In the genomic region with DNA sequence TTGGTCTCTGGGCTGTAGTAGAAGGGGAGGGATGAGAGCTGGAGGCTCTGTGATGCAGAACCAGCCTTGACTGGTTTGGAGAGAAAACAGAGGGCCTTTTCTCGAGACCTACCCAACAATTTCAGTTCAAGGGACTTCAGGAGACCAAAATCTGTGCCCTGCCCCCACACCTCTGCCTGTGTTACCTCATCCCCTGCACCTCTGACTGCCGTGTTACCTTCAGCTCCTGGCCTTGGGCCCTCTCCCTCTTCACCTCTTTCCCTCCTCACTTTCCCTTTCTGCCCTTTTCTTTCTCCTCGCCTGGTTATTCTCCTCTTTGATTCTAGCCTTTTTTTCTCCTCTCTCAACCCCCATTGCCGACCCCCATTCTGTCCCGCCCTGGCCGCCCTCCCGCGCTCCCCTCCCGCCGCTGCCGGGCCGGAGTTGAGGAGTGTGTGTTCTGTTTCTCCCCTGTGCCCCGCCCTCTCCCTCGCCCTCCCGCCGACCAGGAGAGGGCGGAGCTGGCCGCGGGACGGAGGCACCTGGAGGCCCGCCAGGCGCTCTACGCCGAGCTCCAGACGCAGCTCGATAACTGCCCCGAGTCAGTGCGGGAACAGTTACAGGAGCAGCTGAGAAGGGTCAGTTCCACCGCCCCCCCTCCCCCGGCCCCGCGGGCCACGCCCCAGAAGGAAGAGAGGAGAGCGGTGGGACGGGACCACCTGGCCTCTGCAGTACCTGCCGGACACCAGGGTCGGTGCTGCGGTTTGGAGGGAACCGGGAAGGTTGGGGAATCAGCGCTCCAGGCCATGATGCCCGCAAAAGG, we compare ENCODE assay signal across 10 cellular contexts. TPM values are rescaled to one million over a fixed set of nuclear protein-coding genes. Genes with fewer than 3 reads are reported as not detected.
DNase-seq lines count a peak whose midpoint lies in the region; ATAC-seq lines count a peak whose summit lies in the region.
"Had no signal": no experiment of that assay in that cellular context is flagged by ENCODE, and none has a peak within 500 bp of the region (broad histone marks: within the 10 kb centered on the region; RNA-seq: fewer than 3 reads in every experiment).

No MANE protein-coding gene starts in this region.

- H3K4me3 ChIP-seq in GM23248 (no peak overlapping the region), endocrine pancreas (ENCODE audit: control insufficient read depth, insufficient read depth, low read length) (peak overlapping the region; percentile 57), mesenchymal stem cell (ENCODE audit: insufficient read depth in 1 of 2, low read depth in 1 of 2, low read length in 2 of 2) (peak overlapping the region in 1 of 2 experiments; percentile 40)

- in situ Hi-C loops in GM23248 (cut with MboI) (no loop called here), ACHN (cut with HindIII; ENCODE audit: low pct_ligation_motif_present, low pct_unique_long_range_greater_than_20kb, low sequenced_read_pairs) (no loop called here)

- H3K27ac ChIP-seq in GM23248 (peak overlapping the region; percentile 78), mesenchymal stem cell (ENCODE audit: low read length, poor library complexity, severe bottlenecking) (no peak overlapping the region)
- H3K27ac ChIP-seq: KMS-11 had no signal

- H3K79me2 ChIP-seq in GM23248 (ENCODE audit: insufficient read depth) = peaks cover 84% of the 10 kb centered on the region

- DNase-seq in GM23248 (peak; percentile 56), NCI-H69 (lab: John Stamatoyannopoulos, UW) (peak; percentile 92), mesenchymal stem cell (peak; percentile 33), ACHN (no peak), OCI-M2 (lab: John Stamatoyannopoulos, UW; ENCODE audit: unreplicated experiment) (no peak), HCEC 1CT (no peak)

- H3K36me3 ChIP-seq in GM23248 (ENCODE audit: low read depth) (peaks cover 33% of the 10 kb centered on the region), endocrine pancreas (ENCODE audit: control insufficient read depth, insufficient read depth, low read length) (no peaks in the 10 kb centered on the region), mesenchymal stem cell (ENCODE audit: control insufficient read depth in 1 of 2, insufficient read depth in 2 of 2, low read depth in 1 of 2, low read length in 2 of 2) (peaks cover 82 to 94% of the 10 kb centered on the region in 2 experiments)

- H3K14ac ChIP-seq in mesenchymal stem cell (ENCODE audit: low read length in 2 of 2) = no peak overlapping the region

- H3K9me2 ChIP-seq in GM23248 (ENCODE audit: insufficient read depth) = no peaks in the 10 kb centered on the region

- 39 to 41% methylated on average over 25 to 41 of the region's 41 CpGs for WGBS in GM23248 (ENCODE audit: low coverage in 1 of 2, low lambda C conversion rate in 2 of 2, missing lambda C conversion rate in 2 of 2), 2 experiments
- 36% methylated on average over 40 of the region's 41 CpGs for WGBS in mesenchymal stem cell

- peaks cover 47% of the 10 kb centered on the region for H3K79me1 ChIP-seq in mesenchymal stem cell (replicated peaks; ENCODE audit: low read length, poor library complexity, severe bottlenecking)

- no peak overlapping the region for H2AFZ ChIP-seq in GM23248
- no peak overlapping the region for H2AFZ ChIP-seq in mesenchymal stem cell (ENCODE audit: low read depth, low read length)

- no peaks in the 10 kb centered on the region for H4K20me1 ChIP-seq in GM23248 (ENCODE audit: insufficient read depth)

- no peak for ATAC-seq in HG03442 (IDR thresholded peaks at IDR 0.05; ENCODE audit: unreplicated experiment)

- H2BK15ac ChIP-seq in mesenchymal stem cell (ENCODE audit: low read depth, poor library complexity, severe bottlenecking) = no peak overlapping the region

- H2BK120ac ChIP-seq in mesenchymal stem cell (ENCODE audit: low read depth, low read length) = no peak overlapping the region

- H3K27me3 ChIP-seq in GM23248 (replicated peaks; ENCODE audit: insufficient read depth) (no peaks in the 10 kb centered on the region), endocrine pancreas (ENCODE audit: control insufficient read depth, insufficient read depth, low read length) (no peaks in the 10 kb centered on the region), mesenchymal stem cell (ENCODE audit: control insufficient read depth in 1 of 2, insufficient read depth in 1 of 2, low read length in 2 of 2) (no peaks in the 10 kb centered on the region)

- peak overlapping the region; percentile 45 for H4K91ac ChIP-seq in mesenchymal stem cell (ENCODE audit: low read length)

- H3K4me2 ChIP-seq in GM23248 (ENCODE audit: unreplicated experiment) = peak overlapping the region; percentile 43
- H3K4me2 ChIP-seq in mesenchymal stem cell (ENCODE audit: low read length, poor library complexity, severe bottlenecking) = no peak overlapping the region
- H3K4me2 ChIP-seq: KMS-11 had no signal

- peaks cover 54% of the 10 kb centered on the region for H3F3A ChIP-seq in GM23248 (ENCODE audit: insufficient read depth)

- peak overlapping the region; percentile 66 for H3K9ac ChIP-seq in GM23248
- peak overlapping the region; percentile 27 for H3K9ac ChIP-seq in endocrine pancreas (ENCODE audit: control insufficient read depth, insufficient read depth, low read length)
- H3K9ac ChIP-seq in mesenchymal stem cell (ENCODE audit: low read length) = peak overlapping the region; percentile 78
- H3K9ac ChIP-seq: KMS-11 had no signal

- H3K18ac ChIP-seq in mesenchymal stem cell (ENCODE audit: low read depth in 1 of 2, low read length in 2 of 2) = peak overlapping the region; percentile 37 to 41

- H3K9me3 ChIP-seq in GM23248 (ENCODE audit: low read depth) = no peaks in the 10 kb centered on the region
- no peaks in the 10 kb centered on the region for H3K9me3 ChIP-seq in endocrine pancreas (ENCODE audit: control insufficient read depth, low read length)
- H3K9me3 ChIP-seq in mesenchymal stem cell (ENCODE audit: control insufficient read depth, low read length) = no peaks in the 10 kb centered on the region

- no peak overlapping the region for H2BK5ac ChIP-seq in mesenchymal stem cell (ENCODE audit: low read depth, low read length, poor library complexity, severe bottlenecking)

- H3K23ac ChIP-seq in mesenchymal stem cell (ENCODE audit: low read length in 2 of 2) = no peak overlapping the region

- H2AK5ac ChIP-seq in mesenchymal stem cell (ENCODE audit: low read length, severe bottlenecking) = no peak overlapping the region

- peak overlapping the region in 1 of 2 experiments; percentile 38 for H3K4ac ChIP-seq in mesenchymal stem cell (ENCODE audit: low read depth in 1 of 2, low read length in 2 of 2)

- no peak overlapping the region for H2BK12ac ChIP-seq in mesenchymal stem cell (ENCODE audit: low read length in 2 of 2)

- H3K4me1 ChIP-seq in GM23248 (ENCODE audit: insufficient read depth) (peaks cover 17% of the 10 kb centered on the region), endocrine pancreas (ENCODE audit: control insufficient read depth, insufficient read depth, low read length) (peaks cover 5% of the 10 kb centered on the region), mesenchymal stem cell (ENCODE audit: control insufficient read depth, insufficient read depth, low read depth, low read length) (peaks cover 33% of the 10 kb centered on the region)

- no peak overlapping the region for H4K8ac ChIP-seq in mesenchymal stem cell (ENCODE audit: low read length)

RNA-seq across cellular contexts. Expression of gene PHLDB1, which starts 27.2 kb away (rescaled TPM):
- 102 and 109 TPM in 2 replicates for total RNA-seq in GM23248 (2014; rRNA removed; shearing (Covaris generic))
- polyA plus RNA-seq in GM23248 (2016; fragmentation: Nextera tagmentation; extraction: Ambion mirVana) = 91.7 and 91.8 TPM in 2 replicates
- 124 TPM for polyA plus RNA-seq in mesenchymal stem cell (2013, experiment 1 of 2)
- 114 TPM for polyA plus RNA-seq in mesenchymal stem cell (2013, experiment 2 of 2)

RNA-seq across cellular contexts. Expression of gene TREH, which starts 44.8 kb away (rescaled TPM):
- not detected in 2 replicates for total RNA-seq in GM23248 (2014; rRNA removed; shearing (Covaris generic))
- polyA plus RNA-seq in GM23248 (2016; fragmentation: Nextera tagmentation; extraction: Ambion mirVana) = 0.06 and 0.09 TPM in 2 replicates
- polyA plus RNA-seq in mesenchymal stem cell (2013, experiment 1 of 2) = not detected
- polyA plus RNA-seq in mesenchymal stem cell (2013, experiment 2 of 2) = not detected
- total RNA-seq: mononuclear cell had no signal

Comparison
In these comparisons a context has a peak if more than half of its experiments do, and no peak if none do; other contexts are left out.
1. DNase-seq: peak in GM23248 (single experiment), NCI-H69 (single experiment) and mesenchymal stem cell (single experiment); none in ACHN (single experiment), OCI-M2 (single experiment) and HCEC 1CT (single experiment).
2. H3K9ac ChIP-seq: peak in every context shown above with its lines; median percentile 78 in mesenchymal stem cell; 66 in GM23248; 27 in endocrine pancreas.